31 cellular contexts compared by ENCODE assay signal in the genomic region with DNA sequence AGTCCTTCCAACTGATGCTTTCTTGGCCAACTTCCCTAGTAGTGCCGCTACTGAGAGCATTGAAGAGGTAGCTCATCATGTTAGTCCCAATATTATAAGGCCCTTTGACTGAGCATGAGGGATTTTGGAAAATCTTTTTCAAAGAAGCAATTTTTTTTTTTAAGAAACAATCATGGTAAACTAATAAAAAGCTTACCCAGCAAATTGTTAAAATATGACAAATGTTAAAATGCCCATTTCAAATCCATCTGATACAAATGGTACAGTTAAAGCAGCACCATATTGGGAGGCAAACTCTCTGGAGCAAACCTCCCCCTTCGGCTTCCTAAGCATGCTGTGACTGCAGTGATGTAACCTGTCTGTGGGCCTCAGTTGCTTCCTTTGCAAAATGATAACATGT.
"Had no signal": no experiment of that assay in that cellular context is flagged by ENCODE, and none has a peak within 500 bp of the region (broad histone marks: within the 10 kb centered on the region; RNA-seq: fewer than 3 reads in every experiment).

No MANE protein-coding gene starts in this region.

- H3K4me3 ChIP-seq: adrenal gland, ascending aorta, body of pancreas, breast epithelium, cardiac muscle cell had no signal

- H3K4me1 ChIP-seq: adrenal gland, ascending aorta, breast epithelium had no signal

- FAIRE-seq: astrocyte, bronchial epithelial cell, colon had no signal

- H3K36me3 ChIP-seq: adrenal gland, ascending aorta, brain microvascular endothelial cell, breast epithelium, cardiac muscle cell had no signal

- DNase-seq: activated effector memory CD4-positive, alpha-beta T cell treated with anti-CD3 and anti-CD28 coated beads, Interleukin-2, amount 50 U/mL, for 16 hours; activated effector memory CD4-positive, alpha-beta T cell treated with Interleukin-2 at 50 U/mL for 16 hours; activated gamma-delta T cell; activated gamma-delta T cell treated with Interleukin-2 at 50 U/mL for 16 hours; activated naive CD4-positive, alpha-beta T cell; activated naive CD4-positive, alpha-beta T cell treated with anti-CD3 and anti-CD28 coated beads for 36 hours; activated naive CD4-positive, alpha-beta T cell treated with anti-CD3 and anti-CD28 coated beads, Interleukin-2, amount 10 ng/mL, durations not matched to agents 7 days and 5 days; activated naive CD4-positive, alpha-beta T cell treated with anti-CD3 and anti-CD28 coated beads, Interleukin-2, amount 50 U/mL, for 16 hours; activated naive CD4-positive, alpha-beta T cell treated with Interleukin-2 at 50 U/mL for 16 hours; activated naive CD8-positive, alpha-beta T cell treated with anti-CD3 and anti-CD28 coated beads for 36 hours; activated naive CD8-positive, alpha-beta T cell treated with anti-CD3 and anti-CD28 coated beads, Interleukin-2, amount 10 ng/mL, durations not matched to agents 7 days and 5 days; activated naive CD8-positive, alpha-beta T cell treated with anti-CD3 and anti-CD28 coated beads, Interleukin-2, amount 50 U/mL, for 24 hours; activated T-cell treated with anti-CD3 and anti-CD28 coated beads, Interleukin-2, amount 50 U/mL, for 4 hours; activated T-cell treated with anti-CD3 and anti-CD28 coated beads, Interleukin-2, amount 50 U/mL, for 48 hours; activated T-cell treated with anti-CD3 and anti-CD28 coated beads, Interleukin-2, amount 50 U/mL, for 72 hours; adrenal gland; amniotic stem cell; amygdala; anterior cingulate cortex; aorta; body of pancreas; brain microvascular endothelial cell; central memory CD4-positive, alpha-beta T cell had no signal

- ATAC-seq: activated naive CD4-positive, alpha-beta T cell treated with anti-CD3 and anti-CD28 coated beads, Interleukin-2, amount 50 U/mL, for 72 hours; activated naive CD8-positive, alpha-beta T cell treated with anti-CD3 and anti-CD28 coated beads, Interleukin-2, amount 50 U/mL, for 24 hours; activated T-cell treated with anti-CD3 and anti-CD28 coated beads, Interleukin-2, amount 50 U/mL, for 4 hours; activated T-cell treated with anti-CD3 and anti-CD28 coated beads, Interleukin-2, amount 50 U/mL, for 72 hours; activated T-helper 17 cell treated with anti-CD3 and anti-CD28 coated beads, Interleukin-2, amount 50 U/mL, for 72 hours; body of pancreas had no signal

- H3K27me3 ChIP-seq: adrenal gland, ascending aorta, body of pancreas, brain microvascular endothelial cell, breast epithelium, cardiac muscle cell had no signal

- H3K9me3 ChIP-seq: adrenal gland, ascending aorta, body of pancreas, breast epithelium had no signal

- H3K27ac ChIP-seq: adrenal gland, ascending aorta, body of pancreas, brain microvascular endothelial cell, breast epithelium, cardiac muscle cell had no signal
